ENCODE assay signal across 11 cellular contexts in the genomic region with DNA sequence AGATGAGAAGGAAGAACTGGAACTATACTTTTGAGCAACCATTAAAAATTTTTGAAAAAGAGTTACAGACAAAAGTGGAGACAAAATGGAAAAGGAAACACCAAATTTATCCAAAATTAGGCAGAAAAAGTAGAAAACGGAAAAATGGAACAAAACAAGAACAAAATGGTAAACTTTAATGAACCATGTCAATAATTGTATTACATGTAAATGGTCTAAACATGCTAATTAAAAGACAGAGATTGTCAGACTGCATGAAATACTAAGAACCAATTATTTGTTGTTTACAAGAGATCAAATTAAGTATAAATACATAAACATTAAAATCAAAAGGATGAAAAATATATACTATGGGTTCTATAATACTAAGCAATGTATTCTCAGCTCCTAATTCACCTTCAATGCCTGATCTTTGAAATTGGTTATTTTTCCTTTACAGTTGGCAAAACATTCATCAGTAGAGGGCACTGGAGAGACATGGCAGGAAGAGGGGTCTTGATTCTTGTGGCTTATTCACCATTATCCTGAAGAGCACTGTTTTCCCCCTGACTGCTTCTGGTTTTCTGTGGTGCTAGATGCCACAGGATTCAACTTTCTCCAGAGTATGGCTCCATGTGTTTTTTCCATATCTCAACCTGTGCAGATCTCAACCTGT.
DNase-seq lines count a peak whose midpoint lies in the region; ATAC-seq, FAIRE-seq and TF ChIP-seq lines count a peak whose summit lies in the region.
"Had no signal": no experiment of that assay in that cellular context is flagged by ENCODE, and none has a peak within 500 bp of the region (broad histone marks: within the 10 kb centered on the region; RNA-seq: fewer than 3 reads in every experiment).

No MANE protein-coding gene starts in this region.

- H3K23me2 ChIP-seq in H9 (ENCODE audit: insufficient read length, low read depth, low read length, poor library complexity, severe bottlenecking) = no peaks in the 10 kb centered on the region

- no peak overlapping the region for H2BK5ac ChIP-seq in H9 (ENCODE audit: insufficient read length, low read length)

- intact Hi-C loops in colonic mucosa (cut with DNase I) = no loop called here
- intact Hi-C loops in psoas muscle (cut with DNase I) = no loop called here

- peaks cover 3% of the 10 kb centered on the region for H3K27me3 ChIP-seq in AG04450 (ENCODE audit: control insufficient read depth, insufficient read depth, low read length)
- no peaks in the 10 kb centered on the region for H3K27me3 ChIP-seq in H9 (ENCODE audit: insufficient read depth, low read length)
- H3K27me3 ChIP-seq in colonic mucosa = no peaks in the 10 kb centered on the region
- H3K27me3 ChIP-seq in psoas muscle (ENCODE audit: insufficient read depth in 3 of 3, low read length in 2 of 3) = peaks cover 0 to 2% (median 1%) of the 10 kb centered on the region in 3 donors

- H3K4me1 ChIP-seq in H9 (ENCODE audit: insufficient read depth, low read length) = no peaks in the 10 kb centered on the region
- H3K4me1 ChIP-seq in colonic mucosa = no peaks in the 10 kb centered on the region
- no peaks in the 10 kb centered on the region for H3K4me1 ChIP-seq in psoas muscle

- no peak overlapping the region for H2AFZ ChIP-seq in H9 (ENCODE audit: low read length)

- POLR2A ChIA-PET in AG04450 (lab: Yijun Ruan, JAX) = no interaction called here

- H3K9me3 ChIP-seq in AG04450 (ENCODE audit: control insufficient read depth, insufficient read depth, low read length) (peaks cover 7% of the 10 kb centered on the region), H9 (ENCODE audit: control insufficient read depth, low read depth, low read length) (peaks cover 9% of the 10 kb centered on the region), colonic mucosa (no peaks in the 10 kb centered on the region), psoas muscle (peaks cover 19% of the 10 kb centered on the region)

- no peak overlapping the region for H3K14ac ChIP-seq in H9 (ENCODE audit: insufficient read depth, low read length)

- H3K56ac ChIP-seq in H9 (ENCODE audit: insufficient read length, low read depth, low read length) = no peak overlapping the region

- H3K27me3 Mint-ChIP-seq in H9 (ENCODE audit: low read depth) = peaks cover 12% of the 10 kb centered on the region

- no peak overlapping the region for H3K27ac Mint-ChIP-seq in H9

- no peak overlapping the region for H2BK20ac ChIP-seq in H9 (ENCODE audit: low read depth, low read length, poor library complexity, severe bottlenecking)

- no peaks in the 10 kb centered on the region for H4K20me1 ChIP-seq in H9 (ENCODE audit: control insufficient read depth, insufficient read depth, insufficient read length)

- no CpG with 5 or more reads among the region's 1 CpG for WGBS in H9 (ENCODE audit: extremely low coverage, insufficient read length, low lambda C conversion rate)
- WGBS in psoas muscle, 3 donors = 10 to 28% (median 15%) methylated on average over 1 of the region's 1 CpG

- H3K9me3 Mint-ChIP-seq in H9 = peaks cover 35% of the 10 kb centered on the region in 2 experiments

- no peak overlapping the region for H3K4ac ChIP-seq in H9 (ENCODE audit: low read depth, low read length)

- H3K9ac ChIP-seq in H9 (ENCODE audit: extremely low read depth, insufficient read length, low read length) (no peak overlapping the region), colonic mucosa (ENCODE audit: low read depth in 2 of 2, low read length in 2 of 2) (no peak overlapping the region)

- CTCF ChIA-PET in AG04450 (lab: Charles Lee) = no interaction called here

- H3K27ac ChIP-seq in AG04450 (ENCODE audit: low read depth, low read length) = no peak overlapping the region
- H3K27ac ChIP-seq in H9 (ENCODE audit: insufficient read length, low read depth, low read length) = no peak overlapping the region
- H3K27ac ChIP-seq in colonic mucosa = no peak overlapping the region
- no peak overlapping the region for H3K27ac ChIP-seq in psoas muscle

- H3K4me3 ChIP-seq in AG04450 (ENCODE audit: low read depth, low read length) = no peak overlapping the region
- no peak overlapping the region for H3K4me3 ChIP-seq in epithelial cell of proximal tubule (ENCODE audit: low read depth, low read length)
- H3K4me3 ChIP-seq in colonic mucosa = no peak overlapping the region
- H3K4me3 ChIP-seq in psoas muscle = no peak overlapping the region

- no peak overlapping the region for H3K23ac ChIP-seq in H9 (ENCODE audit: insufficient read length, low read depth, low read length)

- H4K5ac ChIP-seq in H9 (ENCODE audit: insufficient read length, low read depth, low read length) = no peak overlapping the region

- H4K8ac ChIP-seq in H9 (replicated peaks; ENCODE audit: insufficient read length, low read depth, low read length) = no peak overlapping the region

- no peak overlapping the region for H3K18ac ChIP-seq in H9 (ENCODE audit: insufficient read length, low read depth, low read length)

- ATAC-seq in psoas muscle = no peak

- H3K36me3 ChIP-seq in colonic mucosa (no peaks in the 10 kb centered on the region), psoas muscle (ENCODE audit: insufficient read depth in 1 of 2, low read depth in 1 of 2) (no peaks in the 10 kb centered on the region)

- DNase-seq in AG04450 (ENCODE audit: low read depth, low spot score) (no peak), H9 (no peak), NCI-H82 (lab: John Stamatoyannopoulos, UW) (peak; percentile 37), epithelial cell of proximal tubule (ENCODE audit: low read depth) (no peak), colonic mucosa (no peak), SW 1271 (lab: John Stamatoyannopoulos, UW) (no peak), frontal cortex (ENCODE audit: low spot score in 2 of 2) (no peak), psoas muscle (no peak)
- DNase-seq: amygdala, midbrain, NCI-H345 had no signal

- no peak overlapping the region for H3K4me2 ChIP-seq in H9 (ENCODE audit: insufficient read depth, insufficient read length, low read length)

- FAIRE-seq in frontal cortex (lab: Jason Lieb, UNC) = no peak

- no peaks in the 10 kb centered on the region for H3K4me1 Mint-ChIP-seq in H9

- no peaks in the 10 kb centered on the region for H3K79me2 ChIP-seq in H9 (ENCODE audit: insufficient read depth, low read length)

- TF ChIP-seq CTCF in AG04450 (IDR thresholded peaks at IDR 0.05; ENCODE audit: low read depth, low read length) (peak; percentile 38; the same call in 1 of the 2 replicates), H9 (conservative IDR thresholded peaks at IDR 0.05) (peak; percentile 55), epithelial cell of proximal tubule (conservative IDR thresholded peaks at IDR 0.05; ENCODE audit: low read depth, low read length) (peak; percentile 17), colonic mucosa (IDR thresholded peaks at IDR 0.05) (no peak), psoas muscle (IDR thresholded peaks at IDR 0.05) (no peak)

- H3K79me1 ChIP-seq in H9 (ENCODE audit: insufficient read depth, low read depth, low read length, poor library complexity, severe bottlenecking) = no peaks in the 10 kb centered on the region

- H2AK5ac ChIP-seq in H9 (ENCODE audit: insufficient read length, low read length) = no peak overlapping the region

- no peak overlapping the region for H2BK12ac ChIP-seq in H9 (ENCODE audit: insufficient read length, low read depth, low read length)

- H2BK15ac ChIP-seq in H9 (ENCODE audit: low read depth, low read length) = no peak overlapping the region

- H3K36me3 Mint-ChIP-seq in H9 (ENCODE audit: insufficient read depth in 1 of 3, low read depth in 3 of 3) = peaks cover 0 to 13% (median 3%) of the 10 kb centered on the region in 3 experiments; a peak in 2 of 7 replicates

- H2BK120ac ChIP-seq in H9 (ENCODE audit: low read depth, low read length, poor library complexity, severe bottlenecking) = no peak overlapping the region

- no peak overlapping the region for H4K91ac ChIP-seq in H9 (ENCODE audit: insufficient read length, low read depth, low read length)

- H3T11ph ChIP-seq in H9 (ENCODE audit: low read length) = no peak overlapping the region

- H3K4me3 Mint-ChIP-seq in H9 = no peak overlapping the region

Comparison
In these comparisons a context has a peak if more than half of its experiments do, and no peak if none do; other contexts are left out.
1. CTCF ChIP-seq: peak in AG04450 (single experiment), H9 (single experiment) and epithelial cell of proximal tubule (single experiment); none in colonic mucosa (single experiment) and psoas muscle (single experiment).